Comparison of ENCODE assay signal across 23 cellular contexts in the genomic region with DNA sequence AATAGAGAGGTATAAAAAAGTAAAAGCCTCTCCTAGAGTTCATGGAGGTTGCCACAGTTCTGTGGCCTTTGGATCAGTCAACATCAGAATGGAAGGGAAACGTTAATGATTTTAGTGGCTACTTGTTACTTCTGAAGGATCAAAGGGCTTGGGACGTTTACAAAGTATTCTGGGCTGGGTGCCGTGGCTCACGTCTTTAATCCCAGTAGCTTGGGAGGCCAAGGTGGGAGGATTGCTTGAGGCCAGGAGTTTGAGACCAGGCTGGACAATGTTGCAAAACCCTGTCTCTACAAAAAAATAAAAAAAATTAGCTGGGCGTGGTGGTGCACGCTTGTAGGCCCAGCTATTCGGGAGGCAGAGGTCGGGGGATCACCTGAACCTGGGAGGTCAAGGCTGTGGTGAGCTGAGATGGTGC. TPM values are rescaled to one million over a fixed set of nuclear protein-coding genes. Genes with fewer than 3 reads are reported as not detected.
DNase-seq lines count a peak whose midpoint lies in the region; ATAC-seq and TF ChIP-seq lines count a peak whose summit lies in the region.
"Had no signal": no experiment of that assay in that cellular context is flagged by ENCODE, and none has a peak within 500 bp of the region (broad histone marks: within the 10 kb centered on the region; RNA-seq: fewer than 3 reads in every experiment).

No MANE protein-coding gene starts in this region.

- H3K9me3 ChIP-seq in osteoblast (ENCODE audit: low read depth, low read length) (no peaks in the 10 kb centered on the region), suprapubic skin (no peaks in the 10 kb centered on the region)

- no peak overlapping the region for H3K4me3 Mint-ChIP-seq in activated CD4-positive, alpha-beta T cell treated with anti-CD3 and anti-CD28 coated beads, Interleukin-2, amount 10 ng/mL, durations not matched to agents 24 days and 14 days
- no peak overlapping the region for H3K4me3 Mint-ChIP-seq in activated CD4-positive, alpha-beta T cell treated with anti-CD3 and anti-CD28 coated beads, Interleukin-2, amount 10 ng/mL, durations not matched to agents 7 days and 5 days
- H3K4me3 Mint-ChIP-seq in activated T-helper 2 cell treated with anti-CD3 and anti-CD28 coated beads, Interferon-gamma antibody, Interleukin-2, Interleukin-4, amounts not matched to agents 10 μg/mL and 5 μg/mL and 100 μg/mL, durations not matched to agents 14 hours and 24 hours and 36 hours (ENCODE audit: low read depth): no peak overlapping the region
- H3K4me3 Mint-ChIP-seq: HFFc6, IgD-negative memory B cell had no signal

- peaks cover 31% of the 10 kb centered on the region for H3K36me3 ChIP-seq in osteoblast (ENCODE audit: insufficient read depth, low read length)
- H3K36me3 ChIP-seq in suprapubic skin: no peaks in the 10 kb centered on the region

- H3K9me3 Mint-ChIP-seq in activated CD4-positive, alpha-beta T cell treated with anti-CD3 and anti-CD28 coated beads, Interleukin-2, amount 10 ng/mL, durations not matched to agents 24 days and 14 days: no peaks in the 10 kb centered on the region
- peaks cover 5% of the 10 kb centered on the region for H3K9me3 Mint-ChIP-seq in activated CD4-positive, alpha-beta T cell treated with anti-CD3 and anti-CD28 coated beads, Interleukin-2, amount 10 ng/mL, durations not matched to agents 7 days and 5 days
- H3K9me3 Mint-ChIP-seq in activated T-helper 2 cell treated with anti-CD3 and anti-CD28 coated beads, Interferon-gamma antibody, Interleukin-2, Interleukin-4, amounts not matched to agents 10 μg/mL and 5 μg/mL and 100 μg/mL, durations not matched to agents 14 hours and 24 hours and 36 hours: no peaks in the 10 kb centered on the region
- H3K9me3 Mint-ChIP-seq: HFFc6 had no signal

- TF ChIP-seq POLR2A in suprapubic skin (IDR thresholded peaks at IDR 0.05): no peak

- H4K20me1 ChIP-seq in osteoblast (ENCODE audit: insufficient read depth, low read length): peaks cover 71% of the 10 kb centered on the region

- TF ChIP-seq CTCF in osteoblast (IDR thresholded peaks at IDR 0.05; ENCODE audit: extremely low read depth, low read depth, low read length) (no peak), suprapubic skin (IDR thresholded peaks at IDR 0.05) (no peak)

- H3K4me3 ChIP-seq in osteoblast (ENCODE audit: insufficient read depth, low read length) (no peak overlapping the region), suprapubic skin (no peak overlapping the region)

- CTCF ChIA-PET in activated CD4-positive, alpha-beta T cell treated with anti-CD3 and anti-CD28 coated beads, Interleukin-2, amount 10 ng/mL, durations not matched to agents 7 days and 5 days (lab: Charles Lee): interaction anchor here (1.3 to 1.9 kb wide), 3 partner anchors 9 to 23 kb away, joined by 3 to 5 read pairs (median 5); no protein-coding TSS in a partner anchor

- TF ChIP-seq EP300 in suprapubic skin (IDR thresholded peaks at IDR 0.05): no peak

- H3K4me1 Mint-ChIP-seq in activated CD4-positive, alpha-beta T cell treated with anti-CD3 and anti-CD28 coated beads, Interleukin-2, amount 10 ng/mL, durations not matched to agents 24 days and 14 days: peaks cover 30% of the 10 kb centered on the region
- peaks cover 26% of the 10 kb centered on the region for H3K4me1 Mint-ChIP-seq in activated CD4-positive, alpha-beta T cell treated with anti-CD3 and anti-CD28 coated beads, Interleukin-2, amount 10 ng/mL, durations not matched to agents 7 days and 5 days
- H3K4me1 Mint-ChIP-seq in activated T-helper 2 cell treated with anti-CD3 and anti-CD28 coated beads, Interferon-gamma antibody, Interleukin-2, Interleukin-4, amounts not matched to agents 10 μg/mL and 5 μg/mL and 100 μg/mL, durations not matched to agents 14 hours and 24 hours and 36 hours (ENCODE audit: low read depth): peaks cover 42% of the 10 kb centered on the region

- ATAC-seq in left colon: peak; percentile 81
- no peak for ATAC-seq in HG03025 (IDR thresholded peaks at IDR 0.05; ENCODE audit: low FRiP score, unreplicated experiment)
- ATAC-seq in activated CD4-positive, CD25-positive, alpha-beta regulatory T cell treated with anti-CD3 and anti-CD28 coated beads, Interleukin-2, amount 50 U/mL, for 24 hours: no peak

- POLR2A ChIA-PET in activated CD4-positive, alpha-beta T cell treated with anti-CD3 and anti-CD28 coated beads, Interleukin-2, amount 10 ng/mL, durations not matched to agents 7 days and 5 days (lab: Charles Lee): no interaction called here

- intact Hi-C loops in activated CD4-positive, alpha-beta T cell treated with anti-CD3 and anti-CD28 coated beads, Interleukin-2, amount 10 ng/mL, durations not matched to agents 24 days and 14 days (cut with micrococcal nuclease): loop anchor here (2.0 kb wide), 1 partner anchor 37 kb away; no protein-coding TSS in a partner anchor
- intact Hi-C loops in left colon (cut with DNase I, micrococcal nuclease): no loop called here
- intact Hi-C loops in activated T-helper 2 cell treated with anti-CD3 and anti-CD28 coated beads, Interferon-gamma antibody, Interleukin-2, Interleukin-4, amounts not matched to agents 10 μg/mL and 5 μg/mL and 100 μg/mL, durations not matched to agents 14 hours and 24 hours and 36 hours (cut with micrococcal nuclease): loop anchor here (2.0 to 10.0 kb wide), 3 partner anchors 23 to 51 kb away; a partner anchor contains a TSS

- peaks cover 100% of the 10 kb centered on the region for H3K79me2 ChIP-seq in osteoblast (ENCODE audit: insufficient read depth, low read length)

- H3K27ac Mint-ChIP-seq in activated CD4-positive, alpha-beta T cell treated with anti-CD3 and anti-CD28 coated beads, Interleukin-2, amount 10 ng/mL, durations not matched to agents 24 days and 14 days: no peak overlapping the region
- H3K27ac Mint-ChIP-seq in activated CD4-positive, alpha-beta T cell treated with anti-CD3 and anti-CD28 coated beads, Interleukin-2, amount 10 ng/mL, durations not matched to agents 7 days and 5 days: no peak overlapping the region
- H3K27ac Mint-ChIP-seq in activated T-helper 2 cell treated with anti-CD3 and anti-CD28 coated beads, Interferon-gamma antibody, Interleukin-2, Interleukin-4, amounts not matched to agents 10 μg/mL and 5 μg/mL and 100 μg/mL, durations not matched to agents 14 hours and 24 hours and 36 hours: no peak overlapping the region
- H3K27ac Mint-ChIP-seq: IgD-negative memory B cell had no signal

- peaks cover 69% of the 10 kb centered on the region for H3K4me1 ChIP-seq in osteoblast (ENCODE audit: insufficient read depth, low read length)
- peaks cover 37% of the 10 kb centered on the region for H3K4me1 ChIP-seq in suprapubic skin

- no peak overlapping the region for H2AFZ ChIP-seq in osteoblast (ENCODE audit: low read length)

- H3K27me3 ChIP-seq in osteoblast (ENCODE audit: insufficient read depth, low read length) (no peaks in the 10 kb centered on the region), suprapubic skin (no peaks in the 10 kb centered on the region)

- WGBS in suprapubic skin: 96% methylated on average over 8 of the region's 8 CpGs

- H3K27me3 Mint-ChIP-seq in activated CD4-positive, alpha-beta T cell treated with anti-CD3 and anti-CD28 coated beads, Interleukin-2, amount 10 ng/mL, durations not matched to agents 24 days and 14 days: no peaks in the 10 kb centered on the region
- no peaks in the 10 kb centered on the region for H3K27me3 Mint-ChIP-seq in activated CD4-positive, alpha-beta T cell treated with anti-CD3 and anti-CD28 coated beads, Interleukin-2, amount 10 ng/mL, durations not matched to agents 7 days and 5 days
- H3K27me3 Mint-ChIP-seq in activated T-helper 2 cell treated with anti-CD3 and anti-CD28 coated beads, Interferon-gamma antibody, Interleukin-2, Interleukin-4, amounts not matched to agents 10 μg/mL and 5 μg/mL and 100 μg/mL, durations not matched to agents 14 hours and 24 hours and 36 hours (ENCODE audit: low read depth): no peaks in the 10 kb centered on the region
- H3K27me3 Mint-ChIP-seq: IgD-negative memory B cell had no signal

- peaks cover 18% of the 10 kb centered on the region for H3K36me3 Mint-ChIP-seq in activated CD4-positive, alpha-beta T cell treated with anti-CD3 and anti-CD28 coated beads, Interleukin-2, amount 10 ng/mL, durations not matched to agents 24 days and 14 days (ENCODE audit: low read depth)
- H3K36me3 Mint-ChIP-seq in activated CD4-positive, alpha-beta T cell treated with anti-CD3 and anti-CD28 coated beads, Interleukin-2, amount 10 ng/mL, durations not matched to agents 7 days and 5 days (ENCODE audit: low read depth): peaks cover 9% of the 10 kb centered on the region
- H3K36me3 Mint-ChIP-seq in activated T-helper 2 cell treated with anti-CD3 and anti-CD28 coated beads, Interferon-gamma antibody, Interleukin-2, Interleukin-4, amounts not matched to agents 10 μg/mL and 5 μg/mL and 100 μg/mL, durations not matched to agents 14 hours and 24 hours and 36 hours (ENCODE audit: low read depth): peaks cover 15% of the 10 kb centered on the region
- H3K36me3 Mint-ChIP-seq: IgD-negative memory B cell had no signal

- H3K4me2 ChIP-seq in osteoblast (ENCODE audit: insufficient read depth, low read length): no peak overlapping the region

- DNase-seq in activated CD4-positive, alpha-beta T cell treated with anti-CD3 and anti-CD28 coated beads, Interleukin-2, amount 10 ng/mL, durations not matched to agents 24 days and 14 days: peak; percentile 13
- DNase-seq in activated CD4-positive, alpha-beta T cell treated with anti-CD3 and anti-CD28 coated beads, Interleukin-2, amount 10 ng/mL, durations not matched to agents 7 days and 5 days: no peak
- DNase-seq in left colon: no peak
- DNase-seq in osteoblast (ENCODE audit: insufficient read length, low spot score, missing footprints): no peak
- no peak for DNase-seq in suprapubic skin (ENCODE audit: low spot score in 2 of 2)
- DNase-seq in activated T-helper 2 cell treated with anti-CD3 and anti-CD28 coated beads, Interferon-gamma antibody, Interleukin-2, Interleukin-4, amounts not matched to agents 10 μg/mL and 5 μg/mL and 100 μg/mL, durations not matched to agents 14 hours and 24 hours and 36 hours (ENCODE audit: low spot score): no peak
- DNase-seq: AML-193, DMS 273 treated with DMSO at 0.1 percent for 48 hours, H7, HFFc6, NCI-H1092 treated with DMSO at 0.1 percent for 48 hours, NCI-H146, NCI-H2081, NCI-H510A treated with DMSO at 0.1 percent for 48 hours, NCI-H774, OCI-M1, SHP77 had no signal

- H3K27ac ChIP-seq in osteoblast (ENCODE audit: low read depth, low read length) (peak overlapping the region; percentile 85), suprapubic skin (peak overlapping the region; percentile 80)
- H3K27ac ChIP-seq: 22Rv1, C4-2B, HL-60 had no signal

RNA-seq across cellular contexts. Expression of a gene that starts 44.6 kb away (rescaled TPM):
- total RNA-seq in activated CD4-positive, alpha-beta T cell treated with anti-CD3 and anti-CD28 coated beads, Interleukin-2, amount 10 ng/mL, durations not matched to agents 24 days and 14 days: 19.6 and 19.9 TPM in 2 replicates
- 10 to 100 TPM; 13.4 to 15.3 TPM for total RNA-seq in activated CD4-positive, alpha-beta T cell treated with anti-CD3 and anti-CD28 coated beads, Interleukin-2, amount 10 ng/mL, durations not matched to agents 7 days and 5 days
- 100 to 1,000 TPM; 100 to 113 TPM for total RNA-seq in left colon
- 179 TPM in 2 replicates for total RNA-seq in osteoblast
- 10 to 100 TPM; 23.9 to 61.9 (median 37.0) TPM for total RNA-seq in suprapubic skin
- 24.7 and 26.9 TPM in 2 replicates for total RNA-seq in activated T-helper 2 cell treated with anti-CD3 and anti-CD28 coated beads, Interferon-gamma antibody, Interleukin-2, Interleukin-4, amounts not matched to agents 10 μg/mL and 5 μg/mL and 100 μg/mL, durations not matched to agents 14 hours and 24 hours and 36 hours

Comparison
In these comparisons a context has a peak if more than half of its experiments do, and no peak if none do; other contexts are left out.
1. intact Hi-C loops: an anchor here in activated CD4-positive, alpha-beta T cell treated with anti-CD3 and anti-CD28 coated beads, Interleukin-2, amount 10 ng/mL, durations not matched to agents 24 days and 14 days (2.0 kb wide) and activated T-helper 2 cell treated with anti-CD3 and anti-CD28 coated beads, Interferon-gamma antibody, Interleukin-2, Interleukin-4, amounts not matched to agents 10 μg/mL and 5 μg/mL and 100 μg/mL, durations not matched to agents 14 hours and 24 hours and 36 hours (2.0 to 10.0 kb wide); none called in left colon.